In genomic region chr9:137509198-137509597, GRCh38 we compare ENCODE assay signal across 23 cellular contexts.
"Had no signal": no experiment of that assay in that cellular context is flagged by ENCODE, and none has a peak within 500 bp of the region (broad histone marks: within the 10 kb centered on the region; RNA-seq: fewer than 3 reads in every experiment).

No MANE protein-coding gene starts in this region.

- H3K36me3 ChIP-seq: MG63, SJSA1 had no signal

- H3K27ac ChIP-seq: HL-60, SJSA1, SK-N-MC had no signal

- FAIRE-seq: RCC 7860 had no signal

- DNase-seq: Karpas-422, KG1, MG63, NCI-H1092 treated with DMSO at 0.1 percent for 48 hours, NCI-H1436, NCI-H187, NCI-H2029, NCI-H2081 treated with DMSO at 0.1 percent for 48 hours, NCI-H2171, NCI-H226, NCI-H446, NCI-H510A, NCI-H524 treated with DMSO at 0.1 percent for 48 hours, NCI-H69, NCI-H774, Right ventricle myocardium superior, RPMI8226, SIG-M5, SW 1271 had no signal

- H3K9me3 ChIP-seq: MG63, SJSA1 had no signal

- H3K4me3 ChIP-seq: MG63, SJSA1, SK-N-MC had no signal

- H3K27me3 ChIP-seq: MG63, SJSA1 had no signal
